Comparison of ENCODE assay signal across 9 cellular contexts in genomic region chr14:88613552-88614010, GRCh38. TPM values are rescaled to one million over a fixed set of nuclear protein-coding genes. Genes with fewer than 3 reads are reported as not detected.
DNase-seq lines count a peak whose midpoint lies in the region; ATAC-seq, FAIRE-seq and TF ChIP-seq lines count a peak whose summit lies in the region.
"Had no signal": no experiment of that assay in that cellular context is flagged by ENCODE, and none has a peak within 500 bp of the region (broad histone marks: within the 10 kb centered on the region; RNA-seq: fewer than 3 reads in every experiment).

No MANE protein-coding gene starts in this region.

- no peak for DNase-seq in GM12892 (ENCODE audit: insufficient read length)
- DNase-seq in astrocyte of the cerebellum (ENCODE audit: low read depth): peak; percentile 83
- DNase-seq in naive B cell: peak; percentile 19
- no peak for DNase-seq in NCI-H345 treated with DMSO at 0.1 percent for 48 hours (lab: John Stamatoyannopoulos, UW; ENCODE audit: unreplicated experiment)
- no peak for DNase-seq in activated T-cell treated with anti-CD3 and anti-CD28 coated beads, Interleukin-2, amount 50 U/mL, for 48 hours
- DNase-seq in kidney glomerular epithelial cell (lab: John Stamatoyannopoulos, UW): no peak
- no peak for DNase-seq in MM.1S

- H3K4me1 Mint-ChIP-seq in IgD-negative memory B cell (peaks cover 11 to 14% (median 11%) of the 10 kb centered on the region in 3 donors), naive B cell (peaks cover 8 to 13% (median 10%) of the 10 kb centered on the region in 3 donors)

- ATAC-seq in naive B cell (ENCODE audit: low read depth in 2 of 2): peak; percentile 74 to 80

- H3F3A ChIP-seq in MM.1S (ENCODE audit: insufficient read depth, low read length): no peaks in the 10 kb centered on the region

- no peaks in the 10 kb centered on the region for H3K36me3 ChIP-seq in MM.1S (replicated peaks; ENCODE audit: insufficient read depth, low read length)

- no peak overlapping the region for H3K9ac ChIP-seq in MM.1S (ENCODE audit: low read length)

- no peak overlapping the region for H2AFZ ChIP-seq in MM.1S (ENCODE audit: low read length)

- no peak for TF ChIP-seq CTCF in astrocyte of the cerebellum (IDR thresholded peaks at IDR 0.05; ENCODE audit: low read depth, low read length, missing control alignments)
- TF ChIP-seq CTCF in MM.1S (IDR thresholded peaks at IDR 0.05; ENCODE audit: low read length): no peak

- no peaks in the 10 kb centered on the region for H3K27me3 Mint-ChIP-seq in IgD-negative memory B cell
- no peaks in the 10 kb centered on the region for H3K27me3 Mint-ChIP-seq in naive B cell

- H3K27ac ChIP-seq in MM.1S (ENCODE audit: low read length): no peak overlapping the region
- H3K27ac ChIP-seq: Peyer's patch had no signal

- H3K9me2 ChIP-seq in MM.1S (replicated peaks; ENCODE audit: insufficient read depth, low read length): no peaks in the 10 kb centered on the region

- no peak overlapping the region for H3K4me2 ChIP-seq in MM.1S (ENCODE audit: low read depth, low read length)

- H3K9me3 ChIP-seq in MM.1S (replicated peaks; ENCODE audit: insufficient read depth, low read length): no peaks in the 10 kb centered on the region
- H3K9me3 ChIP-seq: Peyer's patch had no signal

- H3K27ac Mint-ChIP-seq in IgD-negative memory B cell (peak overlapping the region in 2 of 3 donors; percentile 19 to 45), naive B cell (no peak overlapping the region)

- no peaks in the 10 kb centered on the region for H4K20me1 ChIP-seq in MM.1S (ENCODE audit: insufficient read depth, low read length)

- H3K36me3 Mint-ChIP-seq in IgD-negative memory B cell: peaks cover 14% of the 10 kb centered on the region
- H3K36me3 Mint-ChIP-seq in naive B cell: peaks cover 23 to 30% of the 10 kb centered on the region in 2 donors

- H3K9me3 Mint-ChIP-seq in IgD-negative memory B cell: no peaks in the 10 kb centered on the region
- no peaks in the 10 kb centered on the region for H3K9me3 Mint-ChIP-seq in naive B cell

- TF ChIP-seq POLR2A in GM12892 (IDR thresholded peaks at IDR 0.05; ENCODE audit: low read depth, low read length): no peak

- H3K4me3 Mint-ChIP-seq in IgD-negative memory B cell: peak overlapping the region in 2 of 4 donors; percentile 1 to 2
- H3K4me3 Mint-ChIP-seq in naive B cell: no peak overlapping the region

- no peaks in the 10 kb centered on the region for H3K79me2 ChIP-seq in MM.1S (ENCODE audit: low read length)

- no peaks in the 10 kb centered on the region for H3K4me1 ChIP-seq in MM.1S (ENCODE audit: low read length)

- FAIRE-seq in GM12892 (lab: Jason Lieb, UNC): peak; percentile 30

- H3K4me3 ChIP-seq in astrocyte of the cerebellum (ENCODE audit: low read depth, low read length) (no peak overlapping the region), MM.1S (ENCODE audit: low read length) (no peak overlapping the region)
- H3K4me3 ChIP-seq: Peyer's patch had no signal

- in situ Hi-C loops in astrocyte of the cerebellum (cut with HindIII; ENCODE audit: low sequenced_read_pairs): loop anchor here (25.0 kb wide), 1 partner anchor 249 kb away; no protein-coding TSS in a partner anchor

- H3K27me3 ChIP-seq in MM.1S (replicated peaks; ENCODE audit: insufficient read depth, low read length): no peaks in the 10 kb centered on the region
- H3K27me3 ChIP-seq: Peyer's patch had no signal

RNA-seq across cellular contexts. Expression of gene ZC3H14, which starts 50.7 kb away (rescaled TPM):
- 38.5 TPM for polyA plus RNA-seq in GM12892 (2012; ENCODE audit: missing spikeins)
- polyA plus RNA-seq in IgD-negative memory B cell: 45.4 TPM
- 10 to 100 TPM; 31.9 to 52.2 (median 42.4) TPM for polyA plus RNA-seq in naive B cell (ENCODE audit: low read depth in 6 of 6)

RNA-seq across cellular contexts. Expression of gene PTPN21, which starts 58.8 kb away (rescaled TPM):
- 0.30 TPM for polyA plus RNA-seq in GM12892 (2012; ENCODE audit: missing spikeins)
- not detected for polyA plus RNA-seq in IgD-negative memory B cell
- not detected for polyA plus RNA-seq in naive B cell (ENCODE audit: low read depth in 6 of 6)

Comparison
In these comparisons a context has a peak if more than half of its experiments do, and no peak if none do; other contexts are left out.
1. DNase-seq: peak in astrocyte of the cerebellum (single experiment) and naive B cell (single experiment); none in GM12892 (single experiment), NCI-H345 treated with DMSO at 0.1 percent for 48 hours (single experiment), activated T-cell treated with anti-CD3 and anti-CD28 coated beads, Interleukin-2, amount 50 U/mL, for 48 hours (0 of 2), kidney glomerular epithelial cell (single experiment) and MM.1S (single experiment).
2. H3K27ac Mint-ChIP-seq: peak in IgD-negative memory B cell (2 of 3); none in naive B cell (0 of 6).